1 cellular context compared by ENCODE assay signal in genomic region chr5:102754499-102755424, GRCh38.
TF ChIP-seq lines count a peak whose summit lies in the region.

Gene PAM, plus strand, starts transcription at chr5:102755305. Its CDS starts 110,891 bp downstream, at chr5:102866196.

TF ChIP-seq in HepG2, 621 proteins besides CTCF, POLR2A, EP300 and RAD21 (continued from another document and continues in another):
- TF ChIP-seq TFE3 (CRISPR knock-in tag; IDR thresholded peaks at IDR 0.05) = no peak; the same call in 1 of the 2 replicates
- TF ChIP-seq ZNF275 (CRISPR knock-in tag; IDR thresholded peaks at IDR 0.05; ENCODE audit: borderline replicate concordance) = no peak
- no peak for TF ChIP-seq SMARCE1 (IDR thresholded peaks at IDR 0.05; ENCODE audit: borderline replicate concordance)
- no peak for TF ChIP-seq ZNF672 (CRISPR knock-in tag; IDR thresholded peaks at IDR 0.05)
- TF ChIP-seq SOX5 (CRISPR knock-in tag; IDR thresholded peaks at IDR 0.05; ENCODE audit: borderline replicate concordance) = no peak
- no peak for TF ChIP-seq CBX2 (IDR thresholded peaks at IDR 0.05; ENCODE audit: low read depth, low read length)
- no peak for TF ChIP-seq CBX2 (CRISPR knock-in tag; IDR thresholded peaks at IDR 0.05; ENCODE audit: low read depth)
- TF ChIP-seq ONECUT2 (CRISPR knock-in tag; IDR thresholded peaks at IDR 0.05) = no peak
- TF ChIP-seq CREB3 (CRISPR knock-in tag; IDR thresholded peaks at IDR 0.05) = no peak
- TF ChIP-seq THAP7 (CRISPR knock-in tag; IDR thresholded peaks at IDR 0.05) = no peak
- peak; percentile 50 for TF ChIP-seq SRSF1 (optimal IDR thresholded peaks at IDR 0.05; ENCODE audit: low read depth, low read length)
- TF ChIP-seq TCF12 (IDR thresholded peaks at IDR 0.05) = no peak
- TF ChIP-seq TCF12 (CRISPR knock-in tag; IDR thresholded peaks at IDR 0.05) = 0 out of 2 replicates have a peak, but pooled peaks have one; percentile 17
- peak; percentile 71; the same call in 1 of the 2 replicates for TF ChIP-seq MTF2 (CRISPR knock-in tag; IDR thresholded peaks at IDR 0.05; ENCODE audit: borderline replicate concordance)
- 0 out of 2 replicates have a peak, but pooled peaks have one; percentile 26 for TF ChIP-seq ZBTB7B (CRISPR knock-in tag; IDR thresholded peaks at IDR 0.05)
- TF ChIP-seq ZSCAN5A (CRISPR knock-in tag; IDR thresholded peaks at IDR 0.05; ENCODE audit: borderline replicate concordance) = no peak
- no peak for TF ChIP-seq NFRKB (IDR thresholded peaks at IDR 0.05)
- TF ChIP-seq E2F1 (CRISPR knock-in tag; IDR thresholded peaks at IDR 0.05) = no peak
- TF ChIP-seq NRL (CRISPR knock-in tag; IDR thresholded peaks at IDR 0.05; ENCODE audit: borderline replicate concordance) = no peak
- TF ChIP-seq NFIB (CRISPR knock-in tag; IDR thresholded peaks at IDR 0.05; ENCODE audit: borderline replicate concordance) = 0 out of 2 replicates have a peak, but pooled peaks have one; percentile 53
- TF ChIP-seq MXD1 (CRISPR knock-in tag; IDR thresholded peaks at IDR 0.05) = no peak; the same call in 1 of the 2 replicates
- TF ChIP-seq ZNF567 (CRISPR knock-in tag; IDR thresholded peaks at IDR 0.05; ENCODE audit: borderline replicate concordance) = no peak
- TF ChIP-seq ZNF12 (CRISPR knock-in tag; IDR thresholded peaks at IDR 0.05) = no peak
- no peak for TF ChIP-seq THRA (CRISPR knock-in tag; IDR thresholded peaks at IDR 0.05; ENCODE audit: borderline replicate concordance)
- TF ChIP-seq HIVEP1 (CRISPR knock-in tag; IDR thresholded peaks at IDR 0.05) = no peak
- no peak for TF ChIP-seq ZNF775 (CRISPR knock-in tag; IDR thresholded peaks at IDR 0.05; ENCODE audit: borderline replicate concordance)
- no peak for TF ChIP-seq AKNA (CRISPR knock-in tag; IDR thresholded peaks at IDR 0.05; ENCODE audit: borderline replicate concordance)
- peak; percentile 90 for TF ChIP-seq ZNF800 (CRISPR knock-in tag; IDR thresholded peaks at IDR 0.05)
- TF ChIP-seq ZFY (CRISPR knock-in tag; IDR thresholded peaks at IDR 0.05) = peak; percentile 63
- TF ChIP-seq ZNF550 (CRISPR knock-in tag; IDR thresholded peaks at IDR 0.05; ENCODE audit: borderline replicate concordance) = no peak
- no peak; the same call in 1 of the 2 replicates for TF ChIP-seq NFAT5 (CRISPR knock-in tag; IDR thresholded peaks at IDR 0.05)
- no peak for TF ChIP-seq ZNF549 (CRISPR knock-in tag; IDR thresholded peaks at IDR 0.05)
- TF ChIP-seq HNRNPLL (IDR thresholded peaks at IDR 0.05; ENCODE audit: low read depth, low read length, poor library complexity, severe bottlenecking) = peak; percentile 73
- no peak for TF ChIP-seq RXRB (CRISPR knock-in tag; IDR thresholded peaks at IDR 0.05; ENCODE audit: borderline replicate concordance)
- TF ChIP-seq ZNF564 (CRISPR knock-in tag; IDR thresholded peaks at IDR 0.05) = no peak
- no peak for TF ChIP-seq TSC22D2 (CRISPR knock-in tag; IDR thresholded peaks at IDR 0.05; ENCODE audit: borderline replicate concordance)
- no peak for TF ChIP-seq ATAD3A (CRISPR knock-in tag; IDR thresholded peaks at IDR 0.05)
- no peak for TF ChIP-seq HMG20A (CRISPR knock-in tag; IDR thresholded peaks at IDR 0.05; ENCODE audit: borderline replicate concordance)
